10 cellular contexts compared by ENCODE assay signal in the genomic region with DNA sequence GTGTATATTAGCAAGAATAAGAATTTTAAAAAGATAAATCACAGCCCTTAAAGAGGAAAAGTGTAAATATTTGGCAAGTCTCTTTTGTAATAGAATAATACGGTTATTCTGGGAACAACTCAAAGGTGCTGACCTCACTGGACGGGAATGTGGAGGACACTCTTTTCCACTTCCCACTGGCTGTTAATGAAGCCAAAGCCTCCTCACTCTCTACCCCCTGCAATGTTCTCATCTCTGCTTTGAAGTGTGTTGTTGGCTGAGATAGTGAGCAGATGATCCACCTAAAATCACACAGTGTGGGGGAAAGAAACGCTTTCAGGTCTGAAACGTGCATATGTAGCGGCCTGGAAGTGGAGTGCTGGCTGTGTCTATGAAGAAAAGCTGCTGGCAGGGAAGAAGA. TPM values are rescaled to one million over a fixed set of nuclear protein-coding genes. Genes with fewer than 3 reads are reported as not detected.
A peak's percentile ranks its signal among the peaks of the same experiment; 100 is the strongest.
DNase-seq lines count a peak whose midpoint lies in the region; ATAC-seq and TF ChIP-seq lines count a peak whose summit lies in the region.
"Had no signal": no experiment of that assay in that cellular context is flagged by ENCODE, and none has a peak within 500 bp of the region (broad histone marks: within the 10 kb centered on the region; RNA-seq: fewer than 3 reads in every experiment).

No MANE protein-coding gene starts in this region.

- H3K9ac ChIP-seq in adipocyte (ENCODE audit: low read length) = peak overlapping the region; percentile 2

- H3K27me3 Mint-ChIP-seq in nephron progenitor cell (ENCODE audit: low read depth, poor library complexity) = peaks cover 7% of the 10 kb centered on the region

- H3K27ac Mint-ChIP-seq in nephron progenitor cell = no peak overlapping the region

- DNase-seq in HS-27A (ENCODE audit: low read depth) (peak; percentile 56), adipocyte (ENCODE audit: low read depth) (peak; percentile 61), left cardiac atrium (no peak), skeletal muscle cell (ENCODE audit: low read depth) (peak; percentile 66), nephron progenitor cell (no peak)
- DNase-seq in activated effector memory CD4-positive, alpha-beta T cell treated with Interleukin-2 at 50 U/mL for 16 hours = no peak
- no peak for DNase-seq in activated naive CD4-positive, alpha-beta T cell treated with Interleukin-2 at 50 U/mL for 16 hours
- DNase-seq: stimulated activated CD4-positive, alpha-beta T cell treated with anti-CD3 and anti-CD28 coated beads, Interleukin-1b, Interleukin-23, amount 100 ng/mL, for 48 hours had no signal

- peak; percentile 69 to 86 for ATAC-seq in left cardiac atrium
- ATAC-seq in GM18517 (IDR thresholded peaks at IDR 0.05; ENCODE audit: unreplicated experiment) = no peak
- ATAC-seq: activated CD4-positive, CD25-positive, alpha-beta regulatory T cell treated with anti-CD3 and anti-CD28 coated beads, Interleukin-2, amount 50 U/mL, for 24 hours had no signal

- no peak overlapping the region for H3K4me3 ChIP-seq in adipocyte (ENCODE audit: low read length)
- no peak overlapping the region for H3K4me3 ChIP-seq in skeletal muscle cell (ENCODE audit: low read depth, low read length)

- peaks cover 49% of the 10 kb centered on the region for H3K4me1 ChIP-seq in adipocyte (ENCODE audit: control insufficient read depth, insufficient read depth, low read length)

- no peak overlapping the region for H3K4me3 Mint-ChIP-seq in nephron progenitor cell

- no peaks in the 10 kb centered on the region for H3K9me3 ChIP-seq in adipocyte (ENCODE audit: control insufficient read depth, low read length)

- H3K36me3 Mint-ChIP-seq in nephron progenitor cell (ENCODE audit: low read depth) = no peaks in the 10 kb centered on the region

- H3K27me3 ChIP-seq in adipocyte (replicated peaks; ENCODE audit: control insufficient read depth, insufficient read depth, low read length) = no peaks in the 10 kb centered on the region

- H3K36me3 ChIP-seq in adipocyte (ENCODE audit: control insufficient read depth, insufficient read depth, low read length, severe bottlenecking) = no peaks in the 10 kb centered on the region

- intact Hi-C loops in left cardiac atrium (cut with DNase I) = no loop called here

- no peak for TF ChIP-seq CTCF in nephron progenitor cell (IDR thresholded peaks at IDR 0.05)

- no peaks in the 10 kb centered on the region for H3K9me3 Mint-ChIP-seq in nephron progenitor cell

- peaks cover 9% of the 10 kb centered on the region for H3K4me1 Mint-ChIP-seq in nephron progenitor cell

RNA-seq across cellular contexts. Expression of a gene that starts 49.1 kb away (rescaled TPM):
- 1 to 10 TPM; 5.6 to 6.6 TPM for total RNA-seq in left cardiac atrium

Comparison
In these comparisons a context has a peak if more than half of its experiments do, and no peak if none do; other contexts are left out.
1. DNase-seq: peak in HS-27A (single experiment), adipocyte (single experiment) and skeletal muscle cell (single experiment); none in left cardiac atrium (single experiment), activated effector memory CD4-positive, alpha-beta T cell treated with Interleukin-2 at 50 U/mL for 16 hours (single experiment), nephron progenitor cell (single experiment) and activated naive CD4-positive, alpha-beta T cell treated with Interleukin-2 at 50 U/mL for 16 hours (single experiment).